In genomic region chr6:131627724-131628682, GRCh38 we compare ENCODE assay signal across 1 cellular context.
TF ChIP-seq lines count a peak whose summit lies in the region.

A gene with protein sequence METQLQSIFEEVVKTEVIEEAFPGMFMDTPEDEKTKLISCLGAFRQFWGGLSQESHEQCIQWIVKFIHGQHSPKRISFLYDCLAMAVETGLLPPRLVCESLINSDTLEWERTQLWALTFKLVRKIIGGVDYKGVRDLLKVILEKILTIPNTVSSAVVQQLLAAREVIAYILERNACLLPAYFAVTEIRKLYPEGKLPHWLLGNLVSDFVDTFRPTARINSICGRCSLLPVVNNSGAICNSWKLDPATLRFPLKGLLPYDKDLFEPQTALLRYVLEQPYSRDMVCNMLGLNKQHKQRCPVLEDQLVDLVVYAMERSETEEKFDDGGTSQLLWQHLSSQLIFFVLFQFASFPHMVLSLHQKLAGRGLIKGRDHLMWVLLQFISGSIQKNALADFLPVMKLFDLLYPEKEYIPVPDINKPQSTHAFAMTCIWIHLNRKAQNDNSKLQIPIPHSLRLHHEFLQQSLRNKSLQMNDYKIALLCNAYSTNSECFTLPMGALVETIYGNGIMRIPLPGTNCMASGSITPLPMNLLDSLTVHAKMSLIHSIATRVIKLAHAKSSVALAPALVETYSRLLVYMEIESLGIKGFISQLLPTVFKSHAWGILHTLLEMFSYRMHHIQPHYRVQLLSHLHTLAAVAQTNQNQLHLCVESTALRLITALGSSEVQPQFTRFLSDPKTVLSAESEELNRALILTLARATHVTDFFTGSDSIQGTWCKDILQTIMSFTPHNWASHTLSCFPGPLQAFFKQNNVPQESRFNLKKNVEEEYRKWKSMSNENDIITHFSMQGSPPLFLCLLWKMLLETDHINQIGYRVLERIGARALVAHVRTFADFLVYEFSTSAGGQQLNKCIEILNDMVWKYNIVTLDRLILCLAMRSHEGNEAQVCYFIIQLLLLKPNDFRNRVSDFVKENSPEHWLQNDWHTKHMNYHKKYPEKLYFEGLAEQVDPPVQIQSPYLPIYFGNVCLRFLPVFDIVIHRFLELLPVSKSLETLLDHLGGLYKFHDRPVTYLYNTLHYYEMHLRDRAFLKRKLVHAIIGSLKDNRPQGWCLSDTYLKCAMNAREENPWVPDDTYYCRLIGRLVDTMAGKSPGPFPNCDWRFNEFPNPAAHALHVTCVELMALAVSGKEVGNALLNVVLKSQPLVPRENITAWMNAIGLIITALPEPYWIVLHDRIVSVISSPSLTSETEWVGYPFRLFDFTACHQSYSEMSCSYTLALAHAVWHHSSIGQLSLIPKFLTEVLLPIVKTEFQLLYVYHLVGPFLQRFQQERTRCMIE (N-terminal part only) (minus strand): TSS chr6:131628242. CDS start chr6:131628049, 193 bp downstream.

TF ChIP-seq in K562, 482 proteins besides CTCF, POLR2A, EP300 and RAD21 (continued from another document and continues in another):
- TF ChIP-seq, protein P1, sequence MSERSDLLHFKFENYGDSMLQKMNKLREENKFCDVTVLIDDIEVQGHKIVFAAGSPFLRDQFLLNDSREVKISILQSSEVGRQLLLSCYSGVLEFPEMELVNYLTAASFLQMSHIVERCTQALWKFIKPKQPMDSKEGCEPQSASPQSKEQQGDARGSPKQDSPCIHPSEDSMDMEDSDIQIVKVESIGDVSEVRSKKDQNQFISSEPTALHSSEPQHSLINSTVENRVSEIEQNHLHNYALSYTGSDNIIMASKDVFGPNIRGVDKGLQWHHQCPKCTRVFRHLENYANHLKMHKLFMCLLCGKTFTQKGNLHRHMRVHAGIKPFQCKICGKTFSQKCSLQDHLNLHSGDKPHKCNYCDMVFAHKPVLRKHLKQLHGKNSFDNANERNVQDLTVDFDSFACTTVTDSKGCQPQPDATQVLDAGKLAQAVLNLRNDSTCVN (CRISPR knock-in tag; IDR thresholded peaks at IDR 0.05), result no peak
- TF ChIP-seq ZNF695 (CRISPR knock-in tag; IDR thresholded peaks at IDR 0.05) (0 out of 2 replicates have a peak, but pooled peaks have one; percentile 11), ESRRA (IDR thresholded peaks at IDR 0.05; ENCODE audit: borderline replicate concordance, low read depth) (peak; percentile 93), ZNF79 (CRISPR knock-in tag; IDR thresholded peaks at IDR 0.05; ENCODE audit: low read depth) (no peak), ZEB2 (IDR thresholded peaks at IDR 0.05) (peak; percentile 98), ASH1L (IDR thresholded peaks at IDR 0.05; ENCODE audit: borderline replicate concordance, low read depth, partially characterized antibody) (no peak), ZNF75A (CRISPR knock-in tag; IDR thresholded peaks at IDR 0.05) (no peak), RNF219 (CRISPR knock-in tag; IDR thresholded peaks at IDR 0.05) (no peak), SMAD1 (IDR thresholded peaks at IDR 0.05; ENCODE audit: low read depth, low read length, partially characterized antibody) (peak; percentile 63), RBM22 (IDR thresholded peaks at IDR 0.05; ENCODE audit: low read depth, low read length, poor library complexity, severe bottlenecking) (peak; percentile 94), ZNF830 (CRISPR knock-in tag; IDR thresholded peaks at IDR 0.05) (no peak), LCOR (CRISPR knock-in tag; IDR thresholded peaks at IDR 0.05) (peak; percentile 99), NFIC (IDR thresholded peaks at IDR 0.05) (peak; percentile 68), NCOA1 (IDR thresholded peaks at IDR 0.05; ENCODE audit: low read depth) (peak; percentile 99), HNRNPLL (IDR thresholded peaks at IDR 0.05; ENCODE audit: low read depth, low read length, poor library complexity, severe bottlenecking) (peak; percentile 54), ZNF41 (CRISPR knock-in tag; conservative IDR thresholded peaks at IDR 0.05) (peak; percentile 57; the same call in 1 of the 2 replicates), MCM7 (IDR thresholded peaks at IDR 0.05) (no peak), MTA2 (IDR thresholded peaks at IDR 0.05; ENCODE audit: low read depth) (no peak), MYNN (IDR thresholded peaks at IDR 0.05) (peak; percentile 65; the same call in 1 of the 2 replicates), MYNN (CRISPR knock-in tag; IDR thresholded peaks at IDR 0.05) (no peak), GATAD2B (IDR thresholded peaks at IDR 0.05; ENCODE audit: borderline replicate concordance) (peak; percentile 80), CBX5 (IDR thresholded peaks at IDR 0.05; ENCODE audit: borderline replicate concordance, low read depth) (peak; percentile 76; the same call in 1 of the 2 replicates), PRMT5 (CRISPR knock-in tag; IDR thresholded peaks at IDR 0.05) (no peak), CHCHD3 (CRISPR knock-in tag; IDR thresholded peaks at IDR 0.05) (no peak), GATA2 (CRISPR knock-in tag; IDR thresholded peaks at IDR 0.05) (no peak), ZNF561 (CRISPR knock-in tag; conservative IDR thresholded peaks at IDR 0.05) (no peak), ZNF717 (CRISPR knock-in tag; IDR thresholded peaks at IDR 0.05) (no peak), ZNF239 (CRISPR knock-in tag; IDR thresholded peaks at IDR 0.05) (peak; percentile 68), JUND (IDR thresholded peaks at IDR 0.05; ENCODE audit: borderline replicate concordance, low read depth, low read length) (peak; percentile 83), JUND (tag; IDR thresholded peaks at IDR 0.05; ENCODE audit: borderline replicate concordance, low read depth, low read length) (peak; percentile 28; the same call in 1 of the 3 replicates), ETV5 (CRISPR knock-in tag; IDR thresholded peaks at IDR 0.05; ENCODE audit: low read depth) (peak; percentile 93), CEBPB (tag; IDR thresholded peaks at IDR 0.05) (no peak), TAL1 (IDR thresholded peaks at IDR 0.05) (no peak), PHF8 (IDR thresholded peaks at IDR 0.05; ENCODE audit: borderline replicate concordance, low read length) (peak; percentile 90), ZSCAN29 (IDR thresholded peaks at IDR 0.05) (no peak), XRCC3 (IDR thresholded peaks at IDR 0.05) (no peak), RAD51 (IDR thresholded peaks at IDR 0.05; ENCODE audit: borderline replicate concordance, low read depth) (no peak), CHD1 (IDR thresholded peaks at IDR 0.05; ENCODE audit: low read length) (no peak), SAFB (IDR thresholded peaks at IDR 0.05; ENCODE audit: borderline replicate concordance, low read depth, low read length) (no peak), CCNT2 (IDR thresholded peaks at IDR 0.05; ENCODE audit: borderline replicate concordance, extremely low read depth, insufficient read length, low read depth, low read length) (peak; percentile 81), BCOR (IDR thresholded peaks at IDR 0.05) (peak; percentile 23; the same call in 1 of the 2 replicates), CREBBP (IDR thresholded peaks at IDR 0.05; ENCODE audit: low read depth, low read length) (no peak), ZSCAN32 (CRISPR knock-in tag; IDR thresholded peaks at IDR 0.05) (no peak), HNRNPK (IDR thresholded peaks at IDR 0.05; ENCODE audit: low read depth, low read length, poor library complexity, severe bottlenecking) (no peak), MIER1 (IDR thresholded peaks at IDR 0.05; ENCODE audit: low read depth) (no peak), MCM5 (IDR thresholded peaks at IDR 0.05; ENCODE audit: low read depth) (no peak), HNRNPL (IDR thresholded peaks at IDR 0.05; ENCODE audit: low read depth, low read length) (no peak), ZKSCAN3 (CRISPR knock-in tag; IDR thresholded peaks at IDR 0.05) (no peak), U2AF1 (optimal IDR thresholded peaks at IDR 0.05; ENCODE audit: low read depth, low read length) (no peak), FOSL1 (tag; conservative IDR thresholded peaks at IDR 0.05) (peak; percentile 64; the same call in 1 of the 2 replicates), ZNF124 (CRISPR knock-in tag; IDR thresholded peaks at IDR 0.05) (no peak), PRPF4 (IDR thresholded peaks at IDR 0.05; ENCODE audit: insufficient read depth, low read depth, low read length, poor library complexity, severe bottlenecking) (no peak)
- TF ChIP-seq, protein P2, sequence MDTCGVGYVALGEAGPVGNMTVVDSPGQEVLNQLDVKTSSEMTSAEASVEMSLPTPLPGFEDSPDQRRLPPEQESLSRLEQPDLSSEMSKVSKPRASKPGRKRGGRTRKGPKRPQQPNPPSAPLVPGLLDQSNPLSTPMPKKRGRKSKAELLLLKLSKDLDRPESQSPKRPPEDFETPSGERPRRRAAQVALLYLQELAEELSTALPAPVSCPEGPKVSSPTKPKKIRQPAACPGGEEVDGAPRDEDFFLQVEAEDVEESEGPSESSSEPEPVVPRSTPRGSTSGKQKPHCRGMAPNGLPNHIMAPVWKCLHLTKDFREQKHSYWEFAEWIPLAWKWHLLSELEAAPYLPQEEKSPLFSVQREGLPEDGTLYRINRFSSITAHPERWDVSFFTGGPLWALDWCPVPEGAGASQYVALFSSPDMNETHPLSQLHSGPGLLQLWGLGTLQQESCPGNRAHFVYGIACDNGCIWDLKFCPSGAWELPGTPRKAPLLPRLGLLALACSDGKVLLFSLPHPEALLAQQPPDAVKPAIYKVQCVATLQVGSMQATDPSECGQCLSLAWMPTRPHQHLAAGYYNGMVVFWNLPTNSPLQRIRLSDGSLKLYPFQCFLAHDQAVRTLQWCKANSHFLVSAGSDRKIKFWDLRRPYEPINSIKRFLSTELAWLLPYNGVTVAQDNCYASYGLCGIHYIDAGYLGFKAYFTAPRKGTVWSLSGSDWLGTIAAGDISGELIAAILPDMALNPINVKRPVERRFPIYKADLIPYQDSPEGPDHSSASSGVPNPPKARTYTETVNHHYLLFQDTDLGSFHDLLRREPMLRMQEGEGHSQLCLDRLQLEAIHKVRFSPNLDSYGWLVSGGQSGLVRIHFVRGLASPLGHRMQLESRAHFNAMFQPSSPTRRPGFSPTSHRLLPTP (IDR thresholded peaks at IDR 0.05; ENCODE audit: borderline replicate concordance, extremely low read depth, insufficient read length), result no peak
- TF ChIP-seq, protein P3, sequence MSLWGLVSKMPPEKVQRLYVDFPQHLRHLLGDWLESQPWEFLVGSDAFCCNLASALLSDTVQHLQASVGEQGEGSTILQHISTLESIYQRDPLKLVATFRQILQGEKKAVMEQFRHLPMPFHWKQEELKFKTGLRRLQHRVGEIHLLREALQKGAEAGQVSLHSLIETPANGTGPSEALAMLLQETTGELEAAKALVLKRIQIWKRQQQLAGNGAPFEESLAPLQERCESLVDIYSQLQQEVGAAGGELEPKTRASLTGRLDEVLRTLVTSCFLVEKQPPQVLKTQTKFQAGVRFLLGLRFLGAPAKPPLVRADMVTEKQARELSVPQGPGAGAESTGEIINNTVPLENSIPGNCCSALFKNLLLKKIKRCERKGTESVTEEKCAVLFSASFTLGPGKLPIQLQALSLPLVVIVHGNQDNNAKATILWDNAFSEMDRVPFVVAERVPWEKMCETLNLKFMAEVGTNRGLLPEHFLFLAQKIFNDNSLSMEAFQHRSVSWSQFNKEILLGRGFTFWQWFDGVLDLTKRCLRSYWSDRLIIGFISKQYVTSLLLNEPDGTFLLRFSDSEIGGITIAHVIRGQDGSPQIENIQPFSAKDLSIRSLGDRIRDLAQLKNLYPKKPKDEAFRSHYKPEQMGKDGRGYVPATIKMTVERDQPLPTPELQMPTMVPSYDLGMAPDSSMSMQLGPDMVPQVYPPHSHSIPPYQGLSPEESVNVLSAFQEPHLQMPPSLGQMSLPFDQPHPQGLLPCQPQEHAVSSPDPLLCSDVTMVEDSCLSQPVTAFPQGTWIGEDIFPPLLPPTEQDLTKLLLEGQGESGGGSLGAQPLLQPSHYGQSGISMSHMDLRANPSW (CRISPR knock-in tag; IDR thresholded peaks at IDR 0.05), result peak; percentile 95; the same call in 1 of the 2 replicates
- TF ChIP-seq, protein P4, sequence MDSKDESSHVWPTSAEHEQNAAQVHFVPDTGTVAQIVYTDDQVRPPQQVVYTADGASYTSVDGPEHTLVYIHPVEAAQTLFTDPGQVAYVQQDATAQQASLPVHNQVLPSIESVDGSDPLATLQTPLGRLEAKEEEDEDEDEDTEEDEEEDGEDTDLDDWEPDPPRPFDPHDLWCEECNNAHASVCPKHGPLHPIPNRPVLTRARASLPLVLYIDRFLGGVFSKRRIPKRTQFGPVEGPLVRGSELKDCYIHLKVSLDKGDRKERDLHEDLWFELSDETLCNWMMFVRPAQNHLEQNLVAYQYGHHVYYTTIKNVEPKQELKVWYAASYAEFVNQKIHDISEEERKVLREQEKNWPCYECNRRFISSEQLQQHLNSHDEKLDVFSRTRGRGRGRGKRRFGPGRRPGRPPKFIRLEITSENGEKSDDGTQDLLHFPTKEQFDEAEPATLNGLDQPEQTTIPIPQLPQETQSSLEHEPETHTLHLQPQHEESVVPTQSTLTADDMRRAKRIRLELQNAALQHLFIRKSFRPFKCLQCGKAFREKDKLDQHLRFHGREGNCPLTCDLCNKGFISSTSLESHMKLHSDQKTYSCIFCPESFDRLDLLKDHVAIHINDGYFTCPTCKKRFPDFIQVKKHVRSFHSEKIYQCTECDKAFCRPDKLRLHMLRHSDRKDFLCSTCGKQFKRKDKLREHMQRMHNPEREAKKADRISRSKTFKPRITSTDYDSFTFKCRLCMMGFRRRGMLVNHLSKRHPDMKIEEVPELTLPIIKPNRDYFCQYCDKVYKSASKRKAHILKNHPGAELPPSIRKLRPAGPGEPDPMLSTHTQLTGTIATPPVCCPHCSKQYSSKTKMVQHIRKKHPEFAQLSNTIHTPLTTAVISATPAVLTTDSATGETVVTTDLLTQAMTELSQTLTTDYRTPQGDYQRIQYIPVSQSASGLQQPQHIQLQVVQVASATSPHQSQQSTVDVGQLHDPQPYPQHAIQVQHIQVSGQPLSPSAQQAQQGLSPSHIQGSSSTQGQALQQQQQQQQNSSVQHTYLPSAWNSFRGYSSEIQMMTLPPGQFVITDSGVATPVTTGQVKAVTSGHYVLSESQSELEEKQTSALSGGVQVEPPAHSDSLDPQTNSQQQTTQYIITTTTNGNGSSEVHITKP (IDR thresholded peaks at IDR 0.05; ENCODE audit: partially characterized antibody), result peak; percentile 64
